Comparison of ENCODE assay signal across 34 cellular contexts in the genomic region with DNA sequence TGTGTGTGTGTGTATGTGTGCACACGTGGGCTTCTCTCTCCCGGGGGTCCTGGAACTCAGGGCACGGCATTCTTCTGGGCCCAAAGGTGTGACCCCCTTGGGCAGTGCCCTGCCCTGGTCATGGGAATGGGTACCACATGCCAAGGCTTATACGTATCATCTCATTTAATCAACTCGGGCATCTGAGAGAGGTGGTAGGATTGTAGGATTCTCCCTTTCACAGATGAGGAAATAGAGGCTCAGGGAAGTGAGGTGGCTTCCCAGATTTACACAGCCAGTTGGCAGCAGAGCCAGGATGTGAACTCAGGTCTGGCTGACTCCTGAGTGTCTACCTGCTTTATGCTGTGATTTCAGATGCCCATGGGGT. TPM values are rescaled to one million over a fixed set of nuclear protein-coding genes. Genes with fewer than 3 reads are reported as not detected.
"Had no signal": no experiment of that assay in that cellular context is flagged by ENCODE, and none has a peak within 500 bp of the region (broad histone marks: within the 10 kb centered on the region; RNA-seq: fewer than 3 reads in every experiment).

No MANE protein-coding gene starts in this region.

- H3K27ac Mint-ChIP-seq: activated B cell treated with CpG ODN at 0.5 μM for 24 hours; activated CD8-positive, alpha-beta T cell treated with anti-CD3 and anti-CD28 coated beads for 36 hours; activated naive CD8-positive, alpha-beta T cell; activated T-helper 17 cell treated with anti-CD3 and anti-CD28 coated beads, Interleukin-2, amount 50 U/mL, for 72 hours; T-helper 17 cell; T-helper 2 cell treated with Interferon-gamma antibody and Interleukin-4, amounts not matched to agents 5 μg/mL and 100 μg/mL, for 36 hours had no signal

- H3K4me1 ChIP-seq: colonic mucosa, esophagus squamous epithelium had no signal

- H3K4me3 Mint-ChIP-seq: activated B cell treated with CpG ODN at 0.5 μM for 24 hours; activated CD8-positive, alpha-beta T cell treated with anti-CD3 and anti-CD28 coated beads for 36 hours; activated naive CD8-positive, alpha-beta T cell; activated T-cell treated with anti-CD3 and anti-CD28 coated beads, Interleukin-2, amount 50 U/mL, for 4 hours; activated T-helper 17 cell treated with anti-CD3 and anti-CD28 coated beads, Interleukin-2, amount 50 U/mL, for 72 hours; T-helper 17 cell; T-helper 2 cell treated with Interferon-gamma antibody and Interleukin-4, amounts not matched to agents 5 μg/mL and 100 μg/mL, for 36 hours had no signal

- H3K36me3 Mint-ChIP-seq: activated naive CD8-positive, alpha-beta T cell had no signal

- ATAC-seq: activated CD4-positive, CD25-positive, alpha-beta regulatory T cell treated with anti-CD3 and anti-CD28 coated beads, Interleukin-2, amount 50 U/mL, for 24 hours; activated CD8-positive, alpha-beta T cell treated with anti-CD3 and anti-CD28 coated beads for 36 hours; activated T-cell treated with anti-CD3 and anti-CD28 coated beads, Interleukin-2, amount 50 U/mL, for 4 hours; activated T-helper 17 cell treated with anti-CD3 and anti-CD28 coated beads, Interleukin-2, amount 50 U/mL, for 72 hours; T-helper 17 cell had no signal

- H3K4me3 ChIP-seq: colonic mucosa, esophagus squamous epithelium had no signal

- H3K27me3 Mint-ChIP-seq: activated CD8-positive, alpha-beta T cell treated with anti-CD3 and anti-CD28 coated beads for 36 hours; activated naive CD8-positive, alpha-beta T cell had no signal

- H3K27ac ChIP-seq: brain microvascular endothelial cell, colonic mucosa, epithelial cell of prostate, esophagus squamous epithelium, WERI-Rb-1 had no signal

- DNase-seq: activated B cell treated with CpG ODN at 0.5 μM for 24 hours; activated CD4-positive, alpha-beta T cell treated with anti-CD3 and anti-CD28 coated beads for 48 hours; activated CD4-positive, alpha-beta T cell treated with anti-CD3 and anti-CD28 coated beads, Interleukin-2, amount 50 U/mL, for 1 hour; activated CD4-positive, alpha-beta T cell treated with anti-CD3 and anti-CD28 coated beads, Interleukin-2, amount 50 U/mL, for 48 hours; activated CD8-positive, alpha-beta memory T cell treated with anti-CD3 and anti-CD28 coated beads for 24 hours; activated CD8-positive, alpha-beta T cell treated with anti-CD3 and anti-CD28 coated beads for 36 hours; activated effector memory CD4-positive, alpha-beta T cell treated with Interleukin-2 at 50 U/mL for 16 hours; activated gamma-delta T cell treated with Interleukin-2 at 50 U/mL for 16 hours; activated naive CD4-positive, alpha-beta T cell treated with anti-CD3 and anti-CD28 coated beads, Interleukin-2, amount 50 U/mL, for 16 hours; activated naive CD4-positive, alpha-beta T cell treated with Interleukin-2 at 50 U/mL for 16 hours; activated T-cell treated with anti-CD3 and anti-CD28 coated beads, Interleukin-2, amount 50 U/mL, for 4 hours; amniotic stem cell; anterior cingulate cortex; brain microvascular endothelial cell; central memory CD4-positive, alpha-beta T cell; cerebellar nuclear complex; colonic mucosa; effector CD8-positive, alpha-beta T cell; esophagus squamous epithelium; foreskin melanocyte; T-helper 1 cell; T-helper 17 cell; T1000; WERI-Rb-1 had no signal

- H3K27me3 ChIP-seq: brain microvascular endothelial cell, colonic mucosa, esophagus squamous epithelium had no signal

- H3K36me3 ChIP-seq: brain microvascular endothelial cell, colonic mucosa, esophagus squamous epithelium, WERI-Rb-1 had no signal

- H3K9me3 ChIP-seq: colonic mucosa, esophagus squamous epithelium had no signal

- H3K4me1 Mint-ChIP-seq: activated B cell treated with CpG ODN at 0.5 μM for 24 hours; activated T-helper 17 cell treated with anti-CD3 and anti-CD28 coated beads, Interleukin-2, amount 50 U/mL, for 72 hours; T-helper 17 cell had no signal

- H3K9me3 Mint-ChIP-seq: activated B cell treated with CpG ODN at 0.5 μM for 24 hours; activated CD8-positive, alpha-beta T cell treated with anti-CD3 and anti-CD28 coated beads for 36 hours; activated T-cell treated with anti-CD3 and anti-CD28 coated beads, Interleukin-2, amount 50 U/mL, for 4 hours; activated T-helper 17 cell treated with anti-CD3 and anti-CD28 coated beads, Interleukin-2, amount 50 U/mL, for 72 hours; T-helper 2 cell treated with Interferon-gamma antibody and Interleukin-4, amounts not matched to agents 5 μg/mL and 100 μg/mL, for 36 hours had no signal

RNA-seq across cellular contexts. Expression of a gene that starts 15.2 kb away (rescaled TPM):
- total RNA-seq: activated B cell treated with CpG ODN at 0.5 μM for 24 hours; activated CD8-positive, alpha-beta T cell treated with anti-CD3 and anti-CD28 coated beads for 36 hours; activated T-cell treated with anti-CD3 and anti-CD28 coated beads, Interleukin-2, amount 50 U/mL, for 4 hours; activated T-helper 17 cell treated with anti-CD3 and anti-CD28 coated beads, Interleukin-2, amount 50 U/mL, for 72 hours; fibroblast of lung; fibroblast of villous mesenchyme; T-helper 17 cell had no signal
- polyA plus RNA-seq: fibroblast of lung had no signal

RNA-seq across cellular contexts. Expression of a gene that starts 46.2 kb away (rescaled TPM):
- total RNA-seq: activated CD8-positive, alpha-beta T cell treated with anti-CD3 and anti-CD28 coated beads for 36 hours; activated T-helper 17 cell treated with anti-CD3 and anti-CD28 coated beads, Interleukin-2, amount 50 U/mL, for 72 hours; astrocyte; dermis microvascular lymphatic vessel endothelial cell; endothelial cell of umbilical vein; fibroblast of villous mesenchyme; T-helper 17 cell had no signal
- polyA plus RNA-seq: endothelial cell of umbilical vein had no signal
